ENCODE assay signal across 8 cellular contexts in the genomic region with DNA sequence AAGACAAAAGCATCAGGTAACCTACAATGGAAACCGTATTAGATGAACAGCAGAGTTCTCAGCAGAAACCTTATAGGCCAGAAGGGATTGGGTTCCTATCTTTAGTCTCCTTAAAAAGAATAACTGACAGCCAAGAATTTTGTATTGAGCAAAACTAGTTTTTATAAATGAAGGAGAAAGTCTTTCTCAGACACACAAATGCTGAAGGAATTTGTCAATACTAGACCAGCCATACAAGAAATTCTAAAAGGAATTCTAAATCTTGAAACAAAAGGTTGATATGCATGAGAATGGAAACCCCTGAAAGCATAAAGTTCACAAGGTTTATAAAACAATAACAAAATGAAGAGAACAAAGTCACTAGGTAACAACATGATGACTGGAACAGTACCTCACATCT.
"Had no signal": no experiment of that assay in that cellular context is flagged by ENCODE, and none has a peak within 500 bp of the region (broad histone marks: within the 10 kb centered on the region; RNA-seq: fewer than 3 reads in every experiment).

No MANE protein-coding gene starts in this region.

- DNase-seq: GM23248, GOT3, H7, IMR-90, KG1 had no signal

- H3K9ac ChIP-seq: GM23248 had no signal

- H3K36me3 ChIP-seq: HAP-1 had no signal

- H3K4me1 ChIP-seq: HAP-1 had no signal

- FAIRE-seq: K562 had no signal

- ATAC-seq: HCT116, K562 had no signal

- H3K4me3 ChIP-seq: GM23248, HAP-1, K562 had no signal
